31 cellular contexts compared by ENCODE assay signal in the genomic region with DNA sequence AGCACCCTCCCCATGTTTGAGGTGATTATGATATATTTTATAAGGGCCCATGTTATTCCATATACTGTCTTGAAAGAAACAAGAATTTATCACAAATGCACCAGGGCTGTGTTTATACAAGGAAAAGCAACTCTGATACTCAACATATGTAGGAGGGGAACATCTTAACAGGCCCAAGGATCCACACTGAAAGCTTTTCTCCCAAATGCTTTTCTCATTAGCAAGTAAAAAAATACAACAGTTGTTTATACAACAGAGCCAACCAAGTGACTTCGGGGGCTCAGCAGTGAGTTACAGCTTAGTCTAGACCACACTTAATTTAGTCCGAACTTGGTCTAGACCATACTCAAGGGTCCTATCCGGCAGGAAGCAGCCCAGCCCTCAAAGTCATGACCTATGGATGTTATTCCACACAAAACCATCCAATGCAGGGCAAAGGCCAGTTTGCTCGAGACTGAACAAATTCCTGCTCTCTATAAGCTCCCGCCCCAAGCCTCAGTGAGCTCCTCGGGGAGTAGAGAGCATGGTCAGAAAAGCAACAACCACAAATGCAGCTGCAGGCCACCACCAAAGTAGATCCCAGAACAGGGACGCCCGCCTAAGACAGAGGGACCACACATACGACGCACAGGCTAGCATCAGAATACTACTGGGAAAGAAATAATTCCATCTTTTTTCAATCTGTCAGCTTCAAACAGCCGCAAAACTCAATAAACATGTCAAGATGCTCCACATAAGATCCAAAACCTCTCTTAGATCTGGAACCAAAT. TPM values are rescaled to one million over a fixed set of nuclear protein-coding genes. Genes with fewer than 3 reads are reported as not detected.
A peak's percentile ranks its signal among the peaks of the same experiment; 100 is the strongest.
DNase-seq lines count a peak whose midpoint lies in the region; ATAC-seq and TF ChIP-seq lines count a peak whose summit lies in the region.
"Had no signal": no experiment of that assay in that cellular context is flagged by ENCODE, and none has a peak within 500 bp of the region (broad histone marks: within the 10 kb centered on the region; RNA-seq: fewer than 3 reads in every experiment).

No MANE protein-coding gene starts in this region.

- no peaks in the 10 kb centered on the region for H3K9me3 ChIP-seq in HUES64 (ENCODE audit: insufficient read depth, low read depth, low read length)
- H3K9me3 ChIP-seq: esophagus squamous epithelium, gastrocnemius medialis had no signal

- H3K4me3 Mint-ChIP-seq in T-helper 1 cell treated with Interleukin-12 subunit alpha and Interleukin-12 subunit beta and Interleukin-4 antibody, amounts not matched to agents 30 μg/mL and 1 μg/mL, for 36 hours, result peak overlapping the region; percentile 36
- peak overlapping the region in 1 of 2 donors; percentile 39 for H3K4me3 Mint-ChIP-seq in effector memory CD8-positive, alpha-beta T cell
- H3K4me3 Mint-ChIP-seq in osteocyte (ENCODE audit: unreplicated experiment), result no peak overlapping the region
- no peak overlapping the region for H3K4me3 Mint-ChIP-seq in stimulated activated memory B cell treated with anti-CD40 and anti-IgM and Interleukin-4, amounts not matched to agents 10 μg/mL and 1 μg/mL and 100 μg/mL, for 72 hours
- H3K4me3 Mint-ChIP-seq: memory B cell had no signal

- POLR2A ChIA-PET in RWPE1 (lab: Yijun Ruan, JAX; ENCODE audit: low non-redundant PET), result no interaction called here

- no peak overlapping the region for H3K4me3 ChIP-seq in HUES64 (ENCODE audit: low read length)
- H3K4me3 ChIP-seq: coronary artery, esophagus squamous epithelium, gastrocnemius medialis, hepatocyte, K562 had no signal

- WGBS in HUES64, result 91% methylated on average over 11 of the region's 11 CpGs

- H3K36me3 Mint-ChIP-seq in T-helper 1 cell treated with Interleukin-12 subunit alpha and Interleukin-12 subunit beta and Interleukin-4 antibody, amounts not matched to agents 30 μg/mL and 1 μg/mL, for 36 hours (ENCODE audit: low read depth), result peaks cover 74% of the 10 kb centered on the region
- H3K36me3 Mint-ChIP-seq in effector memory CD8-positive, alpha-beta T cell (ENCODE audit: insufficient read depth), result peaks cover 75% of the 10 kb centered on the region
- no peaks in the 10 kb centered on the region for H3K36me3 Mint-ChIP-seq in osteocyte (ENCODE audit: unreplicated experiment)
- H3K36me3 Mint-ChIP-seq in stimulated activated memory B cell treated with anti-CD40 and anti-IgM and Interleukin-4, amounts not matched to agents 10 μg/mL and 1 μg/mL and 100 μg/mL, for 72 hours, result no peaks in the 10 kb centered on the region
- H3K36me3 Mint-ChIP-seq: memory B cell had no signal

- peaks cover 3% of the 10 kb centered on the region; the same call in 1 of the 2 replicates for H3K27me3 ChIP-seq in HUES64 (ENCODE audit: insufficient read depth, low read length)
- H3K27me3 ChIP-seq: gastrocnemius medialis, hepatocyte had no signal

- no peak for ATAC-seq in effector memory CD8-positive, alpha-beta T cell (replicated peaks)
- no peak for ATAC-seq in stimulated activated memory B cell treated with anti-CD40 and anti-IgM and Interleukin-4, amounts not matched to agents 10 μg/mL and 1 μg/mL and 100 μg/mL, for 72 hours
- no peak for ATAC-seq in HG03280 (IDR thresholded peaks at IDR 0.05; ENCODE audit: unreplicated experiment)
- ATAC-seq: gastrocnemius medialis, K562, Panc1 had no signal

- no peak for TF ChIP-seq CTCF in osteocyte (IDR thresholded peaks at IDR 0.05)
- no peak for TF ChIP-seq CTCF in RWPE1 (conservative IDR thresholded peaks at IDR 0.05; ENCODE audit: low read depth)

- CTCF ChIA-PET in RWPE1 (lab: Yijun Ruan, JAX), result no interaction called here

- H3K36me3 ChIP-seq in HUES64 (ENCODE audit: insufficient read depth, low read length), result no peaks in the 10 kb centered on the region
- H3K36me3 ChIP-seq: esophagus squamous epithelium, gastrocnemius medialis had no signal

- H3K27me3 Mint-ChIP-seq in T-helper 1 cell treated with Interleukin-12 subunit alpha and Interleukin-12 subunit beta and Interleukin-4 antibody, amounts not matched to agents 30 μg/mL and 1 μg/mL, for 36 hours (ENCODE audit: low read depth), result no peaks in the 10 kb centered on the region
- H3K27me3 Mint-ChIP-seq in effector memory CD8-positive, alpha-beta T cell, result no peaks in the 10 kb centered on the region
- H3K27me3 Mint-ChIP-seq in osteocyte (ENCODE audit: unreplicated experiment), result no peaks in the 10 kb centered on the region
- H3K27me3 Mint-ChIP-seq in stimulated activated memory B cell treated with anti-CD40 and anti-IgM and Interleukin-4, amounts not matched to agents 10 μg/mL and 1 μg/mL and 100 μg/mL, for 72 hours, result peaks cover 43% of the 10 kb centered on the region

- peak overlapping the region; percentile 29 for H3K27ac Mint-ChIP-seq in T-helper 1 cell treated with Interleukin-12 subunit alpha and Interleukin-12 subunit beta and Interleukin-4 antibody, amounts not matched to agents 30 μg/mL and 1 μg/mL, for 36 hours
- H3K27ac Mint-ChIP-seq in effector memory CD8-positive, alpha-beta T cell, result peak overlapping the region; percentile 81 to 88
- H3K27ac Mint-ChIP-seq in osteocyte (ENCODE audit: unreplicated experiment), result peak overlapping the region; percentile 39
- no peak overlapping the region for H3K27ac Mint-ChIP-seq in stimulated activated memory B cell treated with anti-CD40 and anti-IgM and Interleukin-4, amounts not matched to agents 10 μg/mL and 1 μg/mL and 100 μg/mL, for 72 hours
- H3K27ac Mint-ChIP-seq: memory B cell had no signal

- H3K9me3 Mint-ChIP-seq in T-helper 1 cell treated with Interleukin-12 subunit alpha and Interleukin-12 subunit beta and Interleukin-4 antibody, amounts not matched to agents 30 μg/mL and 1 μg/mL, for 36 hours, result peaks cover 32% of the 10 kb centered on the region
- H3K9me3 Mint-ChIP-seq in effector memory CD8-positive, alpha-beta T cell, result no peaks in the 10 kb centered on the region
- H3K9me3 Mint-ChIP-seq in osteocyte (ENCODE audit: unreplicated experiment), result no peaks in the 10 kb centered on the region
- H3K9me3 Mint-ChIP-seq in stimulated activated memory B cell treated with anti-CD40 and anti-IgM and Interleukin-4, amounts not matched to agents 10 μg/mL and 1 μg/mL and 100 μg/mL, for 72 hours, result no peaks in the 10 kb centered on the region
- H3K9me3 Mint-ChIP-seq: memory B cell had no signal

- H3K4me1 ChIP-seq in HUES64 (ENCODE audit: insufficient read depth, low read length), result peaks cover 13% of the 10 kb centered on the region; the same call in 1 of the 2 replicates
- H3K4me1 ChIP-seq: esophagus squamous epithelium, gastrocnemius medialis had no signal

- no peak for DNase-seq in T-helper 1 cell
- no peak for DNase-seq in effector memory CD8-positive, alpha-beta T cell
- no peak for DNase-seq in osteocyte (ENCODE audit: extremely low spot score, unreplicated experiment)
- DNase-seq in RWPE1 (ENCODE audit: low spot score), result no peak
- DNase-seq: activated CD4-positive, alpha-beta T cell treated with anti-CD3 and anti-CD28 coated beads for 48 hours; activated naive CD4-positive, alpha-beta T cell treated with Interleukin-2 at 50 U/mL for 16 hours; AML-193; DMS53; esophagus squamous epithelium; gastrocnemius medialis; GDM1; HCEC 1CT; left cardiac atrium; NCI-H1105; nucleus accumbens; T-helper 9 cell; trophoblast cell had no signal

- H3K27ac ChIP-seq in HUES64 (ENCODE audit: low read depth, low read length) (peak overlapping the region; percentile 51), RWPE1 (no peak overlapping the region)
- H3K27ac ChIP-seq: coronary artery, esophagus squamous epithelium, gastrocnemius medialis, hepatocyte, VCaP had no signal

- no peak overlapping the region; the same call in 1 of the 2 replicates for H3K9ac ChIP-seq in HUES64 (ENCODE audit: low read depth, low read length)

- H3K4me1 Mint-ChIP-seq in T-helper 1 cell treated with Interleukin-12 subunit alpha and Interleukin-12 subunit beta and Interleukin-4 antibody, amounts not matched to agents 30 μg/mL and 1 μg/mL, for 36 hours (ENCODE audit: low read depth), result peaks cover 70% of the 10 kb centered on the region
- peaks cover 44 to 74% of the 10 kb centered on the region in 2 donors for H3K4me1 Mint-ChIP-seq in effector memory CD8-positive, alpha-beta T cell (ENCODE audit: low read depth in 2 of 2)
- H3K4me1 Mint-ChIP-seq in osteocyte (ENCODE audit: unreplicated experiment), result peaks cover 33% of the 10 kb centered on the region
- H3K4me1 Mint-ChIP-seq in stimulated activated memory B cell treated with anti-CD40 and anti-IgM and Interleukin-4, amounts not matched to agents 10 μg/mL and 1 μg/mL and 100 μg/mL, for 72 hours, result peaks cover 12% of the 10 kb centered on the region

RNA-seq across cellular contexts. Expression of gene GZMK, which starts 6.8 kb away (rescaled TPM):
- not detected for polyA plus RNA-seq in HUES64 (2013, experiment 1 of 2)
- polyA plus RNA-seq in HUES64 (2013, experiment 2 of 2), result not detected
- total RNA-seq in osteocyte, result not detected in 2 replicates
- total RNA-seq: A172, hepatocyte, K562, M059J, skeletal muscle tissue had no signal
- polyA plus RNA-seq: hepatocyte, K562 had no signal

RNA-seq across cellular contexts. Expression of gene ESM1, which starts 45.5 kb away (rescaled TPM):
- not detected for polyA plus RNA-seq in HUES64 (2013, experiment 1 of 2)
- 0.13 TPM for polyA plus RNA-seq in HUES64 (2013, experiment 2 of 2)
- total RNA-seq in osteocyte, result 0.35 and 0.73 TPM in 2 replicates
- total RNA-seq: K562, subcutaneous adipose tissue had no signal
- polyA plus RNA-seq: K562 had no signal
